ENCODE assay signal across 9 cellular contexts in genomic region chr9:109120204-109120789, GRCh38. TPM values are rescaled to one million over a fixed set of nuclear protein-coding genes. Genes with fewer than 3 reads are reported as not detected.
A peak's percentile ranks its signal among the peaks of the same experiment; 100 is the strongest.
DNase-seq lines count a peak whose midpoint lies in the region; ATAC-seq, FAIRE-seq and TF ChIP-seq lines count a peak whose summit lies in the region.
"Had no signal": no experiment of that assay in that cellular context is flagged by ENCODE, and none has a peak within 500 bp of the region (broad histone marks: within the 10 kb centered on the region; RNA-seq: fewer than 3 reads in every experiment).

No MANE protein-coding gene starts in this region.

- peaks cover 36% of the 10 kb centered on the region for H3K4me1 Mint-ChIP-seq in activated CD4-positive, alpha-beta memory T cell treated with anti-CD3 and anti-CD28 coated beads, Interleukin-2, amount 10 ng/mL, durations not matched to agents 7 days and 5 days

- TF ChIP-seq EP300 in A549 (IDR thresholded peaks at IDR 0.05): no peak

- TSS peak; percentile 75 for BruUV-seq in HCT116 (replicated peaks; lab: Mats Ljungman, UMichigan)

- ATAC-seq in A549: no peak
- no peak for ATAC-seq in HCT116
- ATAC-seq in lower lobe of right lung: no peak
- ATAC-seq in HG03457 (IDR thresholded peaks at IDR 0.05; ENCODE audit: unreplicated experiment): no peak
- no peak for ATAC-seq in aorta (ENCODE audit: low FRiP score)

- peaks cover 4% of the 10 kb centered on the region for H3K27me3 Mint-ChIP-seq in activated CD4-positive, alpha-beta memory T cell treated with anti-CD3 and anti-CD28 coated beads, Interleukin-2, amount 10 ng/mL, durations not matched to agents 7 days and 5 days

- no peaks in the 10 kb centered on the region for H3K9me3 Mint-ChIP-seq in activated CD4-positive, alpha-beta memory T cell treated with anti-CD3 and anti-CD28 coated beads, Interleukin-2, amount 10 ng/mL, durations not matched to agents 7 days and 5 days

- TF ChIP-seq POLR2A in A549 (IDR thresholded peaks at IDR 0.05; ENCODE audit: low read length) (no peak), HCT116 (IDR thresholded peaks at IDR 0.05; ENCODE audit: borderline replicate concordance, extremely low read depth, insufficient read depth, insufficient read length) (no peak)

- TF ChIP-seq CTCF in A549 (IDR thresholded peaks at IDR 0.05) (no peak), HCT116 (IDR thresholded peaks at IDR 0.05 in 2 of 3, conservative IDR thresholded peaks at IDR 0.05 in 1 of 3; ENCODE audit: borderline replicate concordance in 1 of 3, insufficient read depth in 1 of 3, low read depth in 2 of 3, low read length in 2 of 3) (no peak), lower lobe of right lung (IDR thresholded peaks at IDR 0.05) (no peak)

- peaks cover 31% of the 10 kb centered on the region for H3K4me1 ChIP-seq in A549
- peaks cover 15 to 31% of the 10 kb centered on the region in 2 experiments for H3K4me1 ChIP-seq in HCT116 (ENCODE audit: control insufficient read depth in 1 of 2, insufficient read depth in 2 of 2, low read length in 2 of 2)
- H3K4me1 ChIP-seq in lower lobe of right lung: peaks cover 35% of the 10 kb centered on the region
- peaks cover 0 to 6% of the 10 kb centered on the region in 2 donors for H3K4me1 ChIP-seq in aorta (ENCODE audit: control insufficient read depth in 1 of 2, insufficient read depth in 2 of 2, low read length in 2 of 2)

- H3K9me3 ChIP-seq in A549 (no peaks in the 10 kb centered on the region), HCT116 (ENCODE audit: control insufficient read depth in 1 of 2, insufficient read depth in 1 of 2, low read depth in 1 of 2, low read length in 2 of 2) (no peaks in the 10 kb centered on the region), lower lobe of right lung (no peaks in the 10 kb centered on the region), aorta (ENCODE audit: control insufficient read depth, low read length) (no peaks in the 10 kb centered on the region)

- 25% methylated on average over 13 of the region's 13 CpGs for WGBS in A549 (ENCODE audit: missing lambda C conversion rate)
- 21 to 22% methylated on average over 13 of the region's 13 CpGs for WGBS in aorta, 2 donors

- no peaks in the 10 kb centered on the region for H3K9me2 ChIP-seq in HCT116 (ENCODE audit: insufficient read depth)

- H3K36me3 ChIP-seq in HCT116 (ENCODE audit: control insufficient read depth in 1 of 2, insufficient read depth in 2 of 2, low read length in 2 of 2) (no peaks in the 10 kb centered on the region), lower lobe of right lung (no peaks in the 10 kb centered on the region), aorta (ENCODE audit: control insufficient read depth in 1 of 2, insufficient read depth in 2 of 2, low read length in 1 of 2) (no peaks in the 10 kb centered on the region)

- H2AFZ ChIP-seq in HCT116 (ENCODE audit: low read depth, low read length, poor library complexity, severe bottlenecking): peak overlapping the region; percentile 94

- peak overlapping the region; percentile 92 for H3K9ac ChIP-seq in HCT116 (ENCODE audit: low read length)

- TF ChIP-seq RAD21 in A549 (conservative IDR thresholded peaks at IDR 0.05 in 1 of 2, IDR thresholded peaks at IDR 0.05 in 1 of 2): no peak
- no peak for TF ChIP-seq RAD21 in HCT116 (IDR thresholded peaks at IDR 0.05; ENCODE audit: low read depth)

- H3K36me3 Mint-ChIP-seq in activated CD4-positive, alpha-beta memory T cell treated with anti-CD3 and anti-CD28 coated beads, Interleukin-2, amount 10 ng/mL, durations not matched to agents 7 days and 5 days (ENCODE audit: low read depth): peaks cover 14% of the 10 kb centered on the region

- peak overlapping the region; percentile 57 for H3K27ac Mint-ChIP-seq in activated CD4-positive, alpha-beta memory T cell treated with anti-CD3 and anti-CD28 coated beads, Interleukin-2, amount 10 ng/mL, durations not matched to agents 7 days and 5 days

- CTCF ChIA-PET in A549 (lab: Yijun Ruan, JAX): interaction anchor here (0.6 to 3.8 kb wide), 6 partner anchors 10 to 63 kb away, joined by 3 to 18 read pairs (median 3); no protein-coding TSS in a partner anchor
- CTCF ChIA-PET in HCT116 (lab: Charles Lee): no interaction called here
- CTCF ChIA-PET in activated CD4-positive, alpha-beta memory T cell treated with anti-CD3 and anti-CD28 coated beads, Interleukin-2, amount 10 ng/mL, durations not matched to agents 7 days and 5 days (lab: Charles Lee): interaction anchor here (0.8 to 1.6 kb wide), 4 partner anchors 10 to 216 kb away, joined by 3 to 9 read pairs (median 3); no protein-coding TSS in a partner anchor

- no peak for DNase-seq in A549 (ENCODE audit: low read depth in 1 of 2, low spot score in 1 of 2)
- DNase-seq in HCT116 (ENCODE audit: low read depth, low spot score): no peak
- DNase-seq in activated CD4-positive, alpha-beta memory T cell treated with anti-CD3 and anti-CD28 coated beads, Interleukin-2, amount 10 ng/mL, durations not matched to agents 7 days and 5 days: no peak
- no peak for DNase-seq in lower lobe of right lung
- no peak for DNase-seq in putamen (ENCODE audit: low spot score)
- no peak for DNase-seq in superior temporal gyrus (ENCODE audit: extremely low spot score)
- DNase-seq in aorta: no peak

- H3K4me3 Mint-ChIP-seq in activated CD4-positive, alpha-beta memory T cell treated with anti-CD3 and anti-CD28 coated beads, Interleukin-2, amount 10 ng/mL, durations not matched to agents 7 days and 5 days: peak overlapping the region; percentile 84

- peaks cover 8% of the 10 kb centered on the region; the same call in 1 of the 2 replicates for H4K20me1 ChIP-seq in HCT116 (ENCODE audit: insufficient read depth)

- POLR2A ChIA-PET in A549 (lab: Yijun Ruan, JAX): interaction anchor here (0.6 to 1.5 kb wide), 7 partner anchors 12 to 694 kb away, joined by 3 to 21 read pairs (median 3); no protein-coding TSS in a partner anchor
- POLR2A ChIA-PET in HCT116 (lab: Charles Lee): interaction anchor here (0.9 kb wide), 1 partner anchor 9 kb away, joined by 3 read pairs; no protein-coding TSS in a partner anchor
- POLR2A ChIA-PET in activated CD4-positive, alpha-beta memory T cell treated with anti-CD3 and anti-CD28 coated beads, Interleukin-2, amount 10 ng/mL, durations not matched to agents 7 days and 5 days (lab: Charles Lee): interaction anchor here (0.6 to 3.9 kb wide), 11 partner anchors 11 to 1837 kb away, joined by 3 to 36 read pairs (median 4); partner anchors contain the start of gene RAD23B

- peaks cover 44% of the 10 kb centered on the region for H3K79me2 ChIP-seq in HCT116 (ENCODE audit: insufficient read depth, low read length)

- peak overlapping the region; percentile 23 for H3K4me3 ChIP-seq in A549
- peak overlapping the region; percentile 33 to 93 for H3K4me3 ChIP-seq in HCT116 (replicated peaks in 1 of 2; ENCODE audit: low read depth in 1 of 2, low read length in 2 of 2)
- peak overlapping the region; percentile 89 for H3K4me3 ChIP-seq in lower lobe of right lung
- no peak overlapping the region for H3K4me3 ChIP-seq in aorta (ENCODE audit: low read length in 2 of 2)

- H3K4me2 ChIP-seq in A549 (peak overlapping the region; percentile 75), HCT116 (ENCODE audit: low read length) (peak overlapping the region; percentile 95)

- H3K27me3 ChIP-seq in HCT116 (ENCODE audit: insufficient read depth, low read length) (no peaks in the 10 kb centered on the region), lower lobe of right lung (ENCODE audit: low read depth) (no peaks in the 10 kb centered on the region), aorta (ENCODE audit: control insufficient read depth in 1 of 2, insufficient read depth in 2 of 2, low read length in 1 of 2) (no peaks in the 10 kb centered on the region)

- intact Hi-C loops in HCT116 (cut with micrococcal nuclease) (no loop called here), lower lobe of right lung (cut with DNase I) (no loop called here), aorta (cut with DNase I) (no loop called here)

- RAD21 ChIA-PET in HCT116 (lab: Charles Lee; ENCODE audit: low non-redundant PET in 1 of 2, low total read pairs in 2 of 2, uncharacterized antibody in 2 of 2, unreplicated experiment in 2 of 2): no interaction called here

- H3K27ac ChIP-seq in A549 (peak overlapping the region; percentile 53 to 82; a peak in 5 of 6 replicates), HCT116 (ENCODE audit: low read depth, low read length) (peak overlapping the region; percentile 35; the same call in 1 of the 2 replicates), lower lobe of right lung (no peak overlapping the region), aorta (ENCODE audit: low read depth in 1 of 2, low read length in 2 of 2) (no peak overlapping the region)

- FAIRE-seq in A549 (lab: Jason Lieb, UNC): no peak

TF ChIP-seq in A549, 52 proteins besides CTCF, POLR2A, EP300 and RAD21 (continues in another document):
- no peak for TF ChIP-seq JUNB (IDR thresholded peaks at IDR 0.05)
- TF ChIP-seq HOXB5 (CRISPR knock-in tag; IDR thresholded peaks at IDR 0.05): no peak

TF ChIP-seq in HCT116, 20 proteins besides CTCF, POLR2A, EP300 and RAD21 (continues in another document):
- TF ChIP-seq JUND (IDR thresholded peaks at IDR 0.05) (no peak), YY1 (IDR thresholded peaks at IDR 0.05; ENCODE audit: extremely low read depth, insufficient replicate concordance, low read depth, low read length) (no peak)

RNA-seq across cellular contexts. Expression of gene TMEM245, which starts 0.6 kb away (rescaled TPM):
- polyA plus RNA-seq in A549 (2011; rRNA removed) (88.9 and 108 TPM in 2 replicates), A549 (2017; fragmentation: RNase III; extraction: RNeasy Plus Mini Kit Qiagen cat#74134 plus additional on column Dnase treatment) (44.9 to 48.6 TPM (median 48.2 TPM) in 3 replicates), aorta (10 to 100 TPM; 10.1 to 23.4 TPM)
- polyA plus RNA-seq in A549 (2012; cell fraction: cytosol; rRNA removed): 20.2 and 27.8 TPM in 2 replicates
- polyA plus RNA-seq in A549 (2012; cell fraction: nucleus; rRNA removed): 18.6 and 33.2 TPM in 2 replicates
- polyA minus RNA-seq in A549 (2011; rRNA and poly(A)+ RNA removed): 157 and 160 TPM in 2 replicates
- total RNA-seq in HCT116 (2021; ENCODE audit: unreplicated experiment) (34.8 TPM), lower lobe of right lung (85.7 TPM), aorta (10 to 100 TPM; 49.4 to 60.1 TPM)
- polyA plus RNA-seq in HCT116 (2012): 18.6 and 21.6 TPM in 2 replicates
- total RNA-seq in activated CD4-positive, alpha-beta memory T cell treated with anti-CD3 and anti-CD28 coated beads, Interleukin-2, amount 10 ng/mL, durations not matched to agents 7 days and 5 days: 10 to 100 TPM; 33.3 TPM

RNA-seq across cellular contexts. Expression of gene FRRS1L, which starts 46.8 kb away (rescaled TPM):
- polyA plus RNA-seq in A549 (2011; rRNA removed) (1.5 TPM in 2 replicates), A549 (2017; fragmentation: RNase III; extraction: RNeasy Plus Mini Kit Qiagen cat#74134 plus additional on column Dnase treatment) (0.42 to 0.59 TPM (median 0.54 TPM) in 3 replicates), aorta (under 1 TPM in 1 of 2 donors, not detected in 1; under 0.01 TPM)
- 0.24 and 0.26 TPM in 2 replicates for polyA plus RNA-seq in A549 (2012; cell fraction: cytosol; rRNA removed)
- polyA plus RNA-seq in A549 (2012; cell fraction: nucleus; rRNA removed): 0.06 and 0.17 TPM in 2 replicates
- 1.2 and 2.0 TPM in 2 replicates for polyA minus RNA-seq in A549 (2011; rRNA and poly(A)+ RNA removed)
- total RNA-seq in HCT116 (2021; ENCODE audit: unreplicated experiment) (not detected), lower lobe of right lung (0.06 TPM), aorta (1 to 10 TPM in 1 of 2 donors, under 1 TPM in 1; 0.29 to 1.9 TPM)
- polyA plus RNA-seq in HCT116 (2012): 0.01 TPM in 1 of 2 replicates, not detected in the other
- total RNA-seq in activated CD4-positive, alpha-beta memory T cell treated with anti-CD3 and anti-CD28 coated beads, Interleukin-2, amount 10 ng/mL, durations not matched to agents 7 days and 5 days: not detected
- total RNA-seq: Daoy had no signal

Comparison
In these comparisons a context has a peak if more than half of its experiments do, and no peak if none do; other contexts are left out.
1. H3K27ac ChIP-seq: peak in A549 (2 of 2) and HCT116 (single experiment); none in lower lobe of right lung (single experiment) and aorta (0 of 2).
2. H3K4me3 ChIP-seq: peak in A549 (single experiment), HCT116 (2 of 2) and lower lobe of right lung (single experiment); none in aorta (0 of 2).
3. Of the 6 proteins assayed by ChIP-seq in both A549 and HCT116: peak only in A549: MAX and REST; only in HCT116: none; in both: none; in neither: 4.